1 cellular context compared by ENCODE assay signal in genomic region chr12:51330186-51330585, GRCh38.
TF ChIP-seq lines count a peak whose summit lies in the region.

No MANE protein-coding gene starts in this region.

TF ChIP-seq in IMR-90, 13 proteins besides CTCF, POLR2A, EP300 and RAD21:
- TF ChIP-seq RCOR1 (IDR thresholded peaks at IDR 0.05; ENCODE audit: insufficient replicate concordance, low read length) (no peak), FOS (IDR thresholded peaks at IDR 0.05; ENCODE audit: low read depth, low read length) (no peak), MXI1 (IDR thresholded peaks at IDR 0.05; ENCODE audit: borderline replicate concordance, low read depth, low read length) (no peak)
- TF ChIP-seq, protein P1, sequence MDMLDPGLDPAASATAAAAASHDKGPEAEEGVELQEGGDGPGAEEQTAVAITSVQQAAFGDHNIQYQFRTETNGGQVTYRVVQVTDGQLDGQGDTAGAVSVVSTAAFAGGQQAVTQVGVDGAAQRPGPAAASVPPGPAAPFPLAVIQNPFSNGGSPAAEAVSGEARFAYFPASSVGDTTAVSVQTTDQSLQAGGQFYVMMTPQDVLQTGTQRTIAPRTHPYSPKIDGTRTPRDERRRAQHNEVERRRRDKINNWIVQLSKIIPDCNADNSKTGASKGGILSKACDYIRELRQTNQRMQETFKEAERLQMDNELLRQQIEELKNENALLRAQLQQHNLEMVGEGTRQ (IDR thresholded peaks at IDR 0.05; ENCODE audit: low read depth, low read length) = peak; percentile 38; the same call in 1 of the 2 replicates
